1 cellular context compared by ENCODE assay signal in the genomic region with DNA sequence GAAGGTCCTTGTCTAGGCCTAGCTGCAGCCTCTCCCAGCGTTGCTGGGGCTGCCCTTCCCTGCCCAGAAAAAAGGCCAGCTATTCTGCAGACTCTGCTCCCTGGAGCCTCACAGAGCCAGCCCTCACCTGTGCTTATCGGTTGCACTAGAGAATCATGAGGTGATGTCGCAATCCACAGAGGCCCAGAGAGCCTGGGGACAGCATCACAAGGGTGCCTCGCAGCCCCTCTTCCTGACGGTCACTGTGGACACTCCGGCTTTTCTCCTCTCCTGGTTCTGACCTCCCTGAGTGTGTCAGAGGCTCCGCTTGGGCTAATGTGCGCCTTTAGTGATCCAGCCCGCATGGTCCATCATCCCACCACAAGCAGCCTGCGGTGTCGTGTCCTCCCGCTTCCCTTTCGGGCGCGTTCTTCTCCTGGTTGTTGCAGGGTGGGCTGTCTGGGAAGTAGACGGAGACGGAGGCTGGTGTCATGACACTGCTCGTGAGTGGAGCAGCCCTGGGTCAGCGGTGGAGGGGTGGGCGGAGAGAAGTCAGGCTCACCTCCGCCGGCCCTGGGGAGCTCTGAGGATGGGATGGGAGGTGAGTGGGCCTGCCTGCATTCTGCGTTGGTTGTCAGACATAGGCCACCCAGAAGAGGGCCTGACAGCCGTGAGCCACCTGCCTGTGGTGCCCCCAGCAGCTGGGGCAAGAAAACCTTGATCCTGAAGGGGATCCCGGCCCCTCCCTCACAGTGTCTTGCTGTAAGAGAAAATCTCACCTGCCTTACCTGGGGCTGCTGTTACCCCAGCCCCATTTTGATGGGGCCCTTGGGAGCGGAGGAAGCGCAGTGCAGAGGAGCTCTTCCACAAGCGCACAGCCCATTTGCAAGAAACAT.
TF ChIP-seq lines count a peak whose summit lies in the region.

No MANE protein-coding gene starts in this region.

TF ChIP-seq in K562, 482 proteins besides CTCF, POLR2A, EP300 and RAD21 (continued from another document):
- TF ChIP-seq, protein P1, sequence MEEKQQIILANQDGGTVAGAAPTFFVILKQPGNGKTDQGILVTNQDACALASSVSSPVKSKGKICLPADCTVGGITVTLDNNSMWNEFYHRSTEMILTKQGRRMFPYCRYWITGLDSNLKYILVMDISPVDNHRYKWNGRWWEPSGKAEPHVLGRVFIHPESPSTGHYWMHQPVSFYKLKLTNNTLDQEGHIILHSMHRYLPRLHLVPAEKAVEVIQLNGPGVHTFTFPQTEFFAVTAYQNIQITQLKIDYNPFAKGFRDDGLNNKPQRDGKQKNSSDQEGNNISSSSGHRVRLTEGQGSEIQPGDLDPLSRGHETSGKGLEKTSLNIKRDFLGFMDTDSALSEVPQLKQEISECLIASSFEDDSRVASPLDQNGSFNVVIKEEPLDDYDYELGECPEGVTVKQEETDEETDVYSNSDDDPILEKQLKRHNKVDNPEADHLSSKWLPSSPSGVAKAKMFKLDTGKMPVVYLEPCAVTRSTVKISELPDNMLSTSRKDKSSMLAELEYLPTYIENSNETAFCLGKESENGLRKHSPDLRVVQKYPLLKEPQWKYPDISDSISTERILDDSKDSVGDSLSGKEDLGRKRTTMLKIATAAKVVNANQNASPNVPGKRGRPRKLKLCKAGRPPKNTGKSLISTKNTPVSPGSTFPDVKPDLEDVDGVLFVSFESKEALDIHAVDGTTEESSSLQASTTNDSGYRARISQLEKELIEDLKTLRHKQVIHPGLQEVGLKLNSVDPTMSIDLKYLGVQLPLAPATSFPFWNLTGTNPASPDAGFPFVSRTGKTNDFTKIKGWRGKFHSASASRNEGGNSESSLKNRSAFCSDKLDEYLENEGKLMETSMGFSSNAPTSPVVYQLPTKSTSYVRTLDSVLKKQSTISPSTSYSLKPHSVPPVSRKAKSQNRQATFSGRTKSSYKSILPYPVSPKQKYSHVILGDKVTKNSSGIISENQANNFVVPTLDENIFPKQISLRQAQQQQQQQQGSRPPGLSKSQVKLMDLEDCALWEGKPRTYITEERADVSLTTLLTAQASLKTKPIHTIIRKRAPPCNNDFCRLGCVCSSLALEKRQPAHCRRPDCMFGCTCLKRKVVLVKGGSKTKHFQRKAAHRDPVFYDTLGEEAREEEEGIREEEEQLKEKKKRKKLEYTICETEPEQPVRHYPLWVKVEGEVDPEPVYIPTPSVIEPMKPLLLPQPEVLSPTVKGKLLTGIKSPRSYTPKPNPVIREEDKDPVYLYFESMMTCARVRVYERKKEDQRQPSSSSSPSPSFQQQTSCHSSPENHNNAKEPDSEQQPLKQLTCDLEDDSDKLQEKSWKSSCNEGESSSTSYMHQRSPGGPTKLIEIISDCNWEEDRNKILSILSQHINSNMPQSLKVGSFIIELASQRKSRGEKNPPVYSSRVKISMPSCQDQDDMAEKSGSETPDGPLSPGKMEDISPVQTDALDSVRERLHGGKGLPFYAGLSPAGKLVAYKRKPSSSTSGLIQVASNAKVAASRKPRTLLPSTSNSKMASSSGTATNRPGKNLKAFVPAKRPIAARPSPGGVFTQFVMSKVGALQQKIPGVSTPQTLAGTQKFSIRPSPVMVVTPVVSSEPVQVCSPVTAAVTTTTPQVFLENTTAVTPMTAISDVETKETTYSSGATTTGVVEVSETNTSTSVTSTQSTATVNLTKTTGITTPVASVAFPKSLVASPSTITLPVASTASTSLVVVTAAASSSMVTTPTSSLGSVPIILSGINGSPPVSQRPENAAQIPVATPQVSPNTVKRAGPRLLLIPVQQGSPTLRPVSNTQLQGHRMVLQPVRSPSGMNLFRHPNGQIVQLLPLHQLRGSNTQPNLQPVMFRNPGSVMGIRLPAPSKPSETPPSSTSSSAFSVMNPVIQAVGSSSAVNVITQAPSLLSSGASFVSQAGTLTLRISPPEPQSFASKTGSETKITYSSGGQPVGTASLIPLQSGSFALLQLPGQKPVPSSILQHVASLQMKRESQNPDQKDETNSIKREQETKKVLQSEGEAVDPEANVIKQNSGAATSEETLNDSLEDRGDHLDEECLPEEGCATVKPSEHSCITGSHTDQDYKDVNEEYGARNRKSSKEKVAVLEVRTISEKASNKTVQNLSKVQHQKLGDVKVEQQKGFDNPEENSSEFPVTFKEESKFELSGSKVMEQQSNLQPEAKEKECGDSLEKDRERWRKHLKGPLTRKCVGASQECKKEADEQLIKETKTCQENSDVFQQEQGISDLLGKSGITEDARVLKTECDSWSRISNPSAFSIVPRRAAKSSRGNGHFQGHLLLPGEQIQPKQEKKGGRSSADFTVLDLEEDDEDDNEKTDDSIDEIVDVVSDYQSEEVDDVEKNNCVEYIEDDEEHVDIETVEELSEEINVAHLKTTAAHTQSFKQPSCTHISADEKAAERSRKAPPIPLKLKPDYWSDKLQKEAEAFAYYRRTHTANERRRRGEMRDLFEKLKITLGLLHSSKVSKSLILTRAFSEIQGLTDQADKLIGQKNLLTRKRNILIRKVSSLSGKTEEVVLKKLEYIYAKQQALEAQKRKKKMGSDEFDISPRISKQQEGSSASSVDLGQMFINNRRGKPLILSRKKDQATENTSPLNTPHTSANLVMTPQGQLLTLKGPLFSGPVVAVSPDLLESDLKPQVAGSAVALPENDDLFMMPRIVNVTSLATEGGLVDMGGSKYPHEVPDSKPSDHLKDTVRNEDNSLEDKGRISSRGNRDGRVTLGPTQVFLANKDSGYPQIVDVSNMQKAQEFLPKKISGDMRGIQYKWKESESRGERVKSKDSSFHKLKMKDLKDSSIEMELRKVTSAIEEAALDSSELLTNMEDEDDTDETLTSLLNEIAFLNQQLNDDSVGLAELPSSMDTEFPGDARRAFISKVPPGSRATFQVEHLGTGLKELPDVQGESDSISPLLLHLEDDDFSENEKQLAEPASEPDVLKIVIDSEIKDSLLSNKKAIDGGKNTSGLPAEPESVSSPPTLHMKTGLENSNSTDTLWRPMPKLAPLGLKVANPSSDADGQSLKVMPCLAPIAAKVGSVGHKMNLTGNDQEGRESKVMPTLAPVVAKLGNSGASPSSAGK (IDR thresholded peaks at IDR 0.05), result no peak
